In genomic region chr3:149547954-149548728, GRCh38 we compare ENCODE assay signal across 9 cellular contexts.
DNase-seq lines count a peak whose midpoint lies in the region; ATAC-seq, FAIRE-seq and TF ChIP-seq lines count a peak whose summit lies in the region.
"Had no signal": no experiment of that assay in that cellular context is flagged by ENCODE, and none has a peak within 500 bp of the region (broad histone marks: within the 10 kb centered on the region; RNA-seq: fewer than 3 reads in every experiment).

No MANE protein-coding gene starts in this region.

- DNase-seq in A172 (ENCODE audit: low spot score): peak; percentile 74
- peak; percentile 86 for DNase-seq in NCI-H226
- no peak for DNase-seq in endothelial cell of umbilical vein (ENCODE audit: low read depth, low spot score)
- peak; percentile 82 for DNase-seq in mesendoderm
- no peak for DNase-seq in effector CD4-positive, alpha-beta T cell
- no peak for DNase-seq in NCI-H1092 treated with DMSO at 0.1 percent for 48 hours (lab: John Stamatoyannopoulos, UW)
- no peak for DNase-seq in pons (ENCODE audit: low spot score)

- no peak for ATAC-seq in HG03045 (IDR thresholded peaks at IDR 0.05; ENCODE audit: unreplicated experiment)
- ATAC-seq: K562 had no signal

- H3K4me2 ChIP-seq in endothelial cell of umbilical vein (ENCODE audit: insufficient read depth, low read length): no peak overlapping the region
- H3K4me2 ChIP-seq in mesendoderm (ENCODE audit: low read length): no peak overlapping the region

- H4K20me1 ChIP-seq in endothelial cell of umbilical vein (replicated peaks; ENCODE audit: control insufficient read depth, extremely low read depth, insufficient read depth, low read length): no peaks in the 10 kb centered on the region

- H3K9me3 ChIP-seq in endothelial cell of umbilical vein (replicated peaks; ENCODE audit: control insufficient read depth, insufficient read depth, low read length): no peaks in the 10 kb centered on the region

- no CpG with 5 or more reads among the region's 13 CpGs for WGBS in mesendoderm (ENCODE audit: extremely low coverage, insufficient coverage, low lambda C conversion rate)

- no peak overlapping the region for H3K18ac ChIP-seq in mesendoderm (ENCODE audit: low read length)

- H3K56ac ChIP-seq in mesendoderm (ENCODE audit: low read length): no peak overlapping the region

- dilution Hi-C loops in endothelial cell of umbilical vein (cut with MboI; ENCODE audit: extremely low pct_ligation_motif_present, low sequenced_read_pairs): no loop called here

- H2AK5ac ChIP-seq in mesendoderm (ENCODE audit: low read length): no peak overlapping the region

- intact Hi-C loops in endothelial cell of umbilical vein (cut with micrococcal nuclease): no loop called here

- peaks cover 52% of the 10 kb centered on the region for H3K4me1 ChIP-seq in endothelial cell of umbilical vein (ENCODE audit: control insufficient read depth, extremely low read depth, insufficient read depth, low read length)
- H3K4me1 ChIP-seq in mesendoderm (ENCODE audit: control insufficient read depth, low read depth, low read length): peaks cover 4% of the 10 kb centered on the region

- no peak overlapping the region for H2BK120ac ChIP-seq in mesendoderm (ENCODE audit: low read depth, low read length)

- H2BK15ac ChIP-seq in mesendoderm (replicated peaks; ENCODE audit: low read depth): no peak overlapping the region

- H3K4ac ChIP-seq in mesendoderm (ENCODE audit: low read depth, low read length): peak overlapping the region; percentile 46

- H3K23ac ChIP-seq in mesendoderm (ENCODE audit: low read length): no peak overlapping the region

- peaks cover 9 to 25% of the 10 kb centered on the region in 2 experiments for H3K36me3 ChIP-seq in endothelial cell of umbilical vein (ENCODE audit: control insufficient read depth in 2 of 2, extremely low read depth in 1 of 2, insufficient read depth in 2 of 2, low read length in 2 of 2)
- no peaks in the 10 kb centered on the region for H3K36me3 ChIP-seq in mesendoderm (ENCODE audit: control insufficient read depth, insufficient read depth, low read length)

- no peaks in the 10 kb centered on the region for H3K79me1 ChIP-seq in mesendoderm (ENCODE audit: low read length)

- no peak overlapping the region for H2AFZ ChIP-seq in endothelial cell of umbilical vein (ENCODE audit: low read depth, low read length)

- CTCF ChIA-PET in endothelial cell of umbilical vein (lab: Charles Lee): interaction anchor here (1.3 kb wide), 1 partner anchor 8 kb away, joined by 3 read pairs; no protein-coding TSS in a partner anchor

- BruUV-seq in endothelial cell of umbilical vein (replicated peaks; lab: Mats Ljungman, UMichigan): no TSS peak

- H3K9ac ChIP-seq in endothelial cell of umbilical vein (replicated peaks; ENCODE audit: extremely low read depth, insufficient read depth, low read length) (no peak overlapping the region), mesendoderm (ENCODE audit: low read length) (no peak overlapping the region)

- H3K79me2 ChIP-seq in endothelial cell of umbilical vein (ENCODE audit: control insufficient read depth, insufficient read depth, low read length): peaks cover 91% of the 10 kb centered on the region
- no peaks in the 10 kb centered on the region for H3K79me2 ChIP-seq in mesendoderm (ENCODE audit: control insufficient read depth, insufficient read depth, low read length)

- H2BK5ac ChIP-seq in mesendoderm (ENCODE audit: low read length): no peak overlapping the region

- H3K4me3 ChIP-seq in endothelial cell of umbilical vein (replicated peaks in 1 of 3; ENCODE audit: insufficient read depth in 1 of 3, low read depth in 1 of 3, low read length in 3 of 3) (no peak overlapping the region), mesendoderm (ENCODE audit: low read length) (no peak overlapping the region)
- H3K4me3 ChIP-seq: K562 had no signal

- H4K5ac ChIP-seq in mesendoderm (ENCODE audit: low read length): no peak overlapping the region

- peak; percentile 41 for TF ChIP-seq POLR2A in endothelial cell of umbilical vein (IDR thresholded peaks at IDR 0.05; ENCODE audit: low read depth, low read length)

- no peaks in the 10 kb centered on the region for H3K9me1 ChIP-seq in endothelial cell of umbilical vein (replicated peaks; ENCODE audit: control insufficient read depth, extremely low read depth, insufficient read depth, low read length)

- H3K27me3 ChIP-seq in endothelial cell of umbilical vein (ENCODE audit: control insufficient read depth in 2 of 2, insufficient read depth in 2 of 2, low read length in 2 of 2): no peaks in the 10 kb centered on the region
- no peaks in the 10 kb centered on the region for H3K27me3 ChIP-seq in mesendoderm (ENCODE audit: insufficient read depth, low read length, poor library complexity)

- peak overlapping the region; percentile 25 for H3K27ac ChIP-seq in endothelial cell of umbilical vein (ENCODE audit: insufficient read depth, low read depth, low read length)
- H3K27ac ChIP-seq in mesendoderm (ENCODE audit: low read depth, low read length): no peak overlapping the region

- H4K8ac ChIP-seq in mesendoderm (ENCODE audit: low read depth, low read length): no peak overlapping the region

- TF ChIP-seq CTCF in endothelial cell of umbilical vein (IDR thresholded peaks at IDR 0.05; ENCODE audit: extremely low read depth in 1 of 2, insufficient read depth in 1 of 2, low read depth in 1 of 2, low read length in 2 of 2): no peak

- POLR2A ChIA-PET in endothelial cell of umbilical vein (lab: Charles Lee): interaction anchor here (1.5 kb wide), 1 partner anchor 14 kb away, joined by 4 read pairs; no protein-coding TSS in a partner anchor

- FAIRE-seq in endothelial cell of umbilical vein (lab: Jason Lieb, UNC): no peak
- FAIRE-seq: K562 had no signal

TF ChIP-seq in endothelial cell of umbilical vein, 7 proteins besides CTCF, POLR2A, EP300 and RAD21:
- TF ChIP-seq FOS (IDR thresholded peaks at IDR 0.05; ENCODE audit: borderline replicate concordance, insufficient read depth, low read length) (no peak), MAX (IDR thresholded peaks at IDR 0.05; ENCODE audit: insufficient read depth, insufficient read length) (no peak), MYC (IDR thresholded peaks at IDR 0.05; ENCODE audit: low read depth, low read length) (no peak), EZH2 (IDR thresholded peaks at IDR 0.05; ENCODE audit: borderline replicate concordance, low read depth, low read length, severe bottlenecking) (no peak), POLR2AphosphoS5 (IDR thresholded peaks at IDR 0.05; ENCODE audit: insufficient read depth, low read depth, low read length) (no peak), JUN (IDR thresholded peaks at IDR 0.05; ENCODE audit: borderline replicate concordance, insufficient read depth, insufficient read length, low read depth) (no peak), GATA2 (IDR thresholded peaks at IDR 0.05; ENCODE audit: insufficient read depth, insufficient read length, low read depth, low read length) (no peak)

Comparison
In these comparisons a context has a peak if more than half of its experiments do, and no peak if none do; other contexts are left out.
1. DNase-seq: peak in A172 (single experiment), NCI-H226 (single experiment) and mesendoderm (single experiment); none in endothelial cell of umbilical vein (single experiment), effector CD4-positive, alpha-beta T cell (single experiment), NCI-H1092 treated with DMSO at 0.1 percent for 48 hours (single experiment) and pons (single experiment).